In the genomic region with DNA sequence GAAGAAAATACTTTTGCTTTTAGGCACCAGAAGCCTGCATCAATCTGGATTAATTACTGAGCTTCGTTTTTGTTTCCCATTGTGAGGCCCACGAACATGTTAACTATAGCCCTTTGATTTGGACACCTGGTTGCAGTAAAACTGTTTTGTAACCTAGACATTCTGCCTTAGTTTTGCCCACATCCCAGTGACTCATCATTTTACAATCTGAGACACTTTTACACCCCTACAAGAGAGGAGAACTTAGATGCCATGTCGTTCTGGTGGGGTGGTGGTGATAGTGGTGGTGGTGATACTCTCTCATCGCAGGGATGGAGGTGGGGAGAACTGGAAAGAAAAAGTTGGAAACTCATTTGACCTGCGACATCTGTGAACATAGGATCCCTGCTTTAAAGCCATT, we compare ENCODE assay signal across 32 cellular contexts.
DNase-seq lines count a peak whose midpoint lies in the region; ATAC-seq, FAIRE-seq and TF ChIP-seq lines count a peak whose summit lies in the region.
"Had no signal": no experiment of that assay in that cellular context is flagged by ENCODE, and none has a peak within 500 bp of the region (broad histone marks: within the 10 kb centered on the region; RNA-seq: fewer than 3 reads in every experiment).

No MANE protein-coding gene starts in this region.

- H4K5ac ChIP-seq in H1 (ENCODE audit: insufficient read length, low read depth, low read length) = no peak overlapping the region

- H3K4me1 ChIP-seq in breast epithelium (no peaks in the 10 kb centered on the region), PC-3 (ENCODE audit: insufficient read depth, low read length) (peaks cover 40% of the 10 kb centered on the region), H1 (replicated peaks in 1 of 4; ENCODE audit: control insufficient read depth in 3 of 4, insufficient read depth in 4 of 4, low read length in 3 of 4) (no peaks in the 10 kb centered on the region)
- H3K4me1 ChIP-seq: SJSA1 had no signal

- no peak overlapping the region for H2BK120ac ChIP-seq in H1 (replicated peaks; ENCODE audit: low read depth, low read length)

- H3K9me3 Mint-ChIP-seq in MCF 10A (ENCODE audit: unreplicated experiment) = no peaks in the 10 kb centered on the region
- H3K9me3 Mint-ChIP-seq in activated CD4-positive, alpha-beta T cell treated with anti-CD3 and anti-CD28 coated beads for 36 hours (ENCODE audit: low read depth) = peaks cover 9% of the 10 kb centered on the region
- H3K9me3 Mint-ChIP-seq: H9 had no signal

- CTCF ChIA-PET in MCF 10A (lab: Yijun Ruan, JAX) = no interaction called here
- CTCF ChIA-PET in PC-3 (lab: Charles Lee) = interaction anchor here (0.6 kb wide), 1 partner anchor 627 kb away, joined by 4 read pairs; no protein-coding TSS in a partner anchor
- CTCF ChIA-PET in H1 (lab: Charles Lee; ENCODE audit: partially characterized antibody) = interaction anchor here (0.8 kb wide), 1 partner anchor 391 kb away, joined by 3 read pairs; no protein-coding TSS in a partner anchor
- CTCF ChIA-PET in activated CD4-positive, alpha-beta T cell treated with anti-CD3 and anti-CD28 coated beads for 36 hours (lab: Charles Lee) = no interaction called here

- H3K36me3 ChIP-seq in breast epithelium = no peaks in the 10 kb centered on the region
- no peaks in the 10 kb centered on the region for H3K36me3 ChIP-seq in PC-3 (ENCODE audit: low read depth, low read length)
- no peaks in the 10 kb centered on the region for H3K36me3 ChIP-seq in H1 (ENCODE audit: control insufficient read depth in 2 of 4, insufficient read depth in 4 of 4, low read length in 3 of 4)
- H3K36me3 ChIP-seq: cardiac muscle cell, SJSA1 had no signal

- H4K91ac ChIP-seq in H1 (replicated peaks; ENCODE audit: insufficient read length, low read length) = peak overlapping the region; percentile 19

- H3K79me1 ChIP-seq in H1 (ENCODE audit: low read depth, low read length) = no peaks in the 10 kb centered on the region

- no peaks in the 10 kb centered on the region for H3K9me3 ChIP-seq in breast epithelium
- no peaks in the 10 kb centered on the region for H3K9me3 ChIP-seq in PC-3 (ENCODE audit: low read length)
- no peaks in the 10 kb centered on the region for H3K9me3 ChIP-seq in H1 (ENCODE audit: insufficient read depth in 2 of 2, low read depth in 1 of 2, low read length in 1 of 2)
- H3K9me3 ChIP-seq: SJSA1 had no signal

- no peaks in the 10 kb centered on the region for H3K27me3 ChIP-seq in breast epithelium
- H3K27me3 ChIP-seq in PC-3 (ENCODE audit: low read length) = no peaks in the 10 kb centered on the region
- no peaks in the 10 kb centered on the region for H3K27me3 ChIP-seq in H1 (replicated peaks in 1 of 4; ENCODE audit: control insufficient read depth in 3 of 4, extremely low read depth in 1 of 4, insufficient read depth in 3 of 4, low read length in 3 of 4)
- H3K27me3 ChIP-seq: cardiac muscle cell, SJSA1 had no signal

- peak; percentile 49 for DNase-seq in MCF 10A (ENCODE audit: unreplicated experiment)
- no peak for DNase-seq in breast epithelium (ENCODE audit: low spot score in 2 of 2)
- DNase-seq in PC-3 = peak; percentile 84
- no peak for DNase-seq in H1 (ENCODE audit: low read depth in 1 of 2, low spot score in 2 of 2)
- DNase-seq in GM19239 (ENCODE audit: insufficient read length, low spot score) = no peak
- no peak for DNase-seq in activated CD4-positive, alpha-beta T cell treated with anti-CD3 and anti-CD28 coated beads for 36 hours
- no peak for DNase-seq in NCI-H748 treated with DMSO at 0.1 percent for 48 hours (lab: John Stamatoyannopoulos, UW)
- DNase-seq in NCI-H1694 treated with DMSO at 0.1 percent for 48 hours (lab: John Stamatoyannopoulos, UW) = no peak
- DNase-seq: activated CD4-positive, alpha-beta memory T cell treated with anti-CD3 and anti-CD28 coated beads for 36 hours; activated CD8-positive, alpha-beta memory T cell treated with anti-CD3 and anti-CD28 coated beads, Interleukin-2, amount 50 U/mL, for 4 hours; activated naive CD4-positive, alpha-beta T cell treated with anti-CD3 and anti-CD28 coated beads, Interleukin-2, amount 50 U/mL, for 16 hours; AML-193; amniotic stem cell; CD4-positive, alpha-beta T cell; cortex of kidney; effector memory CD8-positive, alpha-beta T cell; erythroblast; foreskin fibroblast; H9; KG1; left cardiac atrium; NCI-H187; NCI-H2171; NCI-H524; posterior cingulate gyrus; stimulated activated naive CD4-positive, alpha-beta T cell treated with Interleukin-2 at 50 U/mL for 16 hours; T-cell had no signal

- H3K4ac ChIP-seq in H1 (replicated peaks; ENCODE audit: insufficient read length, low read depth, low read length) = no peak overlapping the region

- no peaks in the 10 kb centered on the region for H3K79me2 ChIP-seq in PC-3 (ENCODE audit: low read length)
- no peaks in the 10 kb centered on the region for H3K79me2 ChIP-seq in H1 (ENCODE audit: control insufficient read depth in 1 of 2, insufficient read depth in 2 of 2, low read length in 2 of 2)

- H3K4me2 ChIP-seq in PC-3 (ENCODE audit: low read length) (peak overlapping the region; percentile 48), H1 (ENCODE audit: insufficient read depth in 1 of 2, low read depth in 2 of 2, low read length in 2 of 2) (no peak overlapping the region)

- H3K56ac ChIP-seq in H1 (replicated peaks; ENCODE audit: insufficient read length, low read depth, low read length) = no peak overlapping the region

- H2BK15ac ChIP-seq in H1 (ENCODE audit: low read length) = no peak overlapping the region

- no peak overlapping the region for H3K4me3 Mint-ChIP-seq in MCF 10A (ENCODE audit: unreplicated experiment)
- H3K4me3 Mint-ChIP-seq in activated CD4-positive, alpha-beta T cell treated with anti-CD3 and anti-CD28 coated beads for 36 hours = no peak overlapping the region
- H3K4me3 Mint-ChIP-seq: activated CD4-positive, alpha-beta memory T cell treated with anti-CD3 and anti-CD28 coated beads for 36 hours; CD4-positive, alpha-beta T cell; effector memory CD8-positive, alpha-beta T cell; H9; T-cell had no signal

- no peak overlapping the region for H2BK20ac ChIP-seq in H1 (ENCODE audit: low read length)

- no peak for TF ChIP-seq EP300 in H1 (IDR thresholded peaks at IDR 0.05; ENCODE audit: borderline replicate concordance in 1 of 2, low read depth in 2 of 2, low read length in 2 of 2)

- H3K14ac ChIP-seq in H1 (ENCODE audit: insufficient read length) = no peak overlapping the region

- no peaks in the 10 kb centered on the region for H3K23me2 ChIP-seq in H1 (ENCODE audit: low read depth, low read length)

- H3K27ac Mint-ChIP-seq in MCF 10A (ENCODE audit: low read depth, unreplicated experiment) = peak overlapping the region; percentile 69
- no peak overlapping the region for H3K27ac Mint-ChIP-seq in activated CD4-positive, alpha-beta T cell treated with anti-CD3 and anti-CD28 coated beads for 36 hours
- H3K27ac Mint-ChIP-seq: activated CD4-positive, alpha-beta memory T cell treated with anti-CD3 and anti-CD28 coated beads for 36 hours; CD4-positive, alpha-beta T cell; effector memory CD8-positive, alpha-beta T cell; H9; T-cell had no signal

- POLR2A ChIA-PET in MCF 10A (lab: Yijun Ruan, JAX) = interaction anchor here (0.7 kb wide), 2 partner anchors 41 to 1100 kb away, joined by 3 read pairs; no protein-coding TSS in a partner anchor
- POLR2A ChIA-PET in PC-3 (lab: Charles Lee; ENCODE audit: unreplicated experiment) = interaction anchor here (0.5 kb wide), 1 partner anchor 1470 kb away, joined by 7 read pairs; no protein-coding TSS in a partner anchor
- POLR2A ChIA-PET in H1 (lab: Charles Lee; ENCODE audit: partially characterized antibody) = interaction anchor here (0.5 kb wide), 1 partner anchor 23 kb away, joined by 3 read pairs; no protein-coding TSS in a partner anchor
- POLR2A ChIA-PET in activated CD4-positive, alpha-beta T cell treated with anti-CD3 and anti-CD28 coated beads for 36 hours (lab: Charles Lee) = no interaction called here

- H2BK5ac ChIP-seq in H1 (ENCODE audit: low read depth, low read length) = no peak overlapping the region

- H3K4me3 ChIP-seq in breast epithelium = no peak overlapping the region
- H3K4me3 ChIP-seq in PC-3 (ENCODE audit: low read length) = peak overlapping the region; percentile 8; the same call in 1 of the 2 replicates
- H3K4me3 ChIP-seq in H1 (ENCODE audit: extremely low read depth in 1 of 4, insufficient read depth in 2 of 4, low read depth in 3 of 4, low read length in 4 of 4) = no peak overlapping the region
- H3K4me3 ChIP-seq: cardiac muscle cell, SJSA1 had no signal

- TF ChIP-seq CTCF in MCF 10A (IDR thresholded peaks at IDR 0.05; ENCODE audit: unreplicated experiment) (no peak), breast epithelium (IDR thresholded peaks at IDR 0.05) (no peak), PC-3 (conservative IDR thresholded peaks at IDR 0.05; ENCODE audit: low read depth, low read length) (no peak), H1 (IDR thresholded peaks at IDR 0.05; ENCODE audit: control extremely low read depth in 1 of 3, insufficient read depth in 1 of 3, low read depth in 1 of 3, low read length in 3 of 3) (no peak)

- no peaks in the 10 kb centered on the region for H3F3A ChIP-seq in PC-3 (ENCODE audit: low read length, unreplicated experiment)

- no peak overlapping the region for H2BK12ac ChIP-seq in H1 (ENCODE audit: low read depth, low read length)

- no peak overlapping the region for H3K18ac ChIP-seq in H1 (ENCODE audit: extremely low read depth, low read length)

- H3K36me3 Mint-ChIP-seq in MCF 10A (ENCODE audit: insufficient read depth, unreplicated experiment) = no peaks in the 10 kb centered on the region
- no peaks in the 10 kb centered on the region for H3K36me3 Mint-ChIP-seq in activated CD4-positive, alpha-beta T cell treated with anti-CD3 and anti-CD28 coated beads for 36 hours (ENCODE audit: low read depth)
- H3K36me3 Mint-ChIP-seq: activated CD4-positive, alpha-beta memory T cell treated with anti-CD3 and anti-CD28 coated beads for 36 hours; T-cell had no signal

- FAIRE-seq in H1 (lab: Jason Lieb, UNC) (no peak), GM19239 (lab: Jason Lieb, UNC) (no peak)
- FAIRE-seq: A204.1 had no signal

- peak; percentile 79 for ATAC-seq in PC-3
- no peak for ATAC-seq in activated CD4-positive, alpha-beta T cell treated with anti-CD3 and anti-CD28 coated beads for 36 hours
- ATAC-seq: effector memory CD8-positive, alpha-beta T cell; left cardiac atrium; Panc1; sciatic nerve; T-cell had no signal

- no peaks in the 10 kb centered on the region for H3K9me2 ChIP-seq in PC-3 (replicated peaks; ENCODE audit: low read length)

- H3K9ac ChIP-seq in PC-3 (ENCODE audit: low read length) = peak overlapping the region; percentile 31
- no peak overlapping the region for H3K9ac ChIP-seq in H1 (replicated peaks in 1 of 4; ENCODE audit: extremely low read depth in 1 of 4, low read depth in 3 of 4, low read length in 3 of 4)

- intact Hi-C loops in MCF 10A (cut with micrococcal nuclease) = no loop called here
- intact Hi-C loops in breast epithelium (cut with DNase I; ENCODE audit: low total_unique reads) = no loop called here
- intact Hi-C loops in PC-3 (cut with micrococcal nuclease) = no loop called here
- intact Hi-C loops in activated CD4-positive, alpha-beta T cell treated with anti-CD3 and anti-CD28 coated beads for 36 hours (cut with DNase I, micrococcal nuclease) = no loop called here

- H3K27ac ChIP-seq in breast epithelium (no peak overlapping the region), PC-3 (ENCODE audit: low read length) (peak overlapping the region; percentile 65), H1 (ENCODE audit: low read depth, low read length) (no peak overlapping the region)
- H3K27ac ChIP-seq: cardiac muscle cell, SJSA1 had no signal

- H2AFZ ChIP-seq in PC-3 (ENCODE audit: low read length) (peak overlapping the region; percentile 57), H1 (ENCODE audit: low read length) (no peak overlapping the region)

- H3K4me1 Mint-ChIP-seq in MCF 10A (ENCODE audit: insufficient read depth, unreplicated experiment) = peaks cover 19% of the 10 kb centered on the region
- H3K4me1 Mint-ChIP-seq in activated CD4-positive, alpha-beta T cell treated with anti-CD3 and anti-CD28 coated beads for 36 hours = no peaks in the 10 kb centered on the region
- H3K4me1 Mint-ChIP-seq: T-cell had no signal

- BruUV-seq in MCF 10A (replicated peaks; lab: Mats Ljungman, UMichigan) = no TSS peak
- no TSS peak for BruUV-seq in PC-3 (replicated peaks; lab: Mats Ljungman, UMichigan)

- no peaks in the 10 kb centered on the region for H3K27me3 Mint-ChIP-seq in MCF 10A (ENCODE audit: insufficient read depth, unreplicated experiment)
- no peaks in the 10 kb centered on the region for H3K27me3 Mint-ChIP-seq in activated CD4-positive, alpha-beta T cell treated with anti-CD3 and anti-CD28 coated beads for 36 hours
- H3K27me3 Mint-ChIP-seq: activated CD4-positive, alpha-beta memory T cell treated with anti-CD3 and anti-CD28 coated beads for 36 hours; CD4-positive, alpha-beta T cell; effector memory CD8-positive, alpha-beta T cell; T-cell had no signal

- no peaks in the 10 kb centered on the region for H4K20me1 ChIP-seq in PC-3 (ENCODE audit: low read length)
- H4K20me1 ChIP-seq in H1 (replicated peaks in 1 of 2; ENCODE audit: control insufficient read depth in 1 of 2, insufficient read depth in 2 of 2, low read length in 2 of 2) = no peaks in the 10 kb centered on the region

- no peak overlapping the region for H4K8ac ChIP-seq in H1 (ENCODE audit: extremely low read depth, insufficient read depth, low read length)

- no peak overlapping the region for H3K23ac ChIP-seq in H1 (ENCODE audit: insufficient read length)

- TF ChIP-seq RAD21 in H1 (IDR thresholded peaks at IDR 0.05 in 1 of 2, conservative IDR thresholded peaks at IDR 0.05 in 1 of 2; ENCODE audit: low read depth in 2 of 2, low read length in 2 of 2) = no peak

- WGBS in H1 (ENCODE audit: extremely low coverage in 1 of 2, insufficient coverage in 1 of 2, insufficient read length in 1 of 2, insufficient replicate concordance in 2 of 2, low coverage in 1 of 2, low lambda C conversion rate in 2 of 2, missing lambda C conversion rate in 1 of 2), 2 experiments = 91% methylated on average over 5 of the region's 5 CpGs; no CpG with 5 or more reads in 1 of the 2 experiments

- H2AK5ac ChIP-seq in H1 (ENCODE audit: low read depth, low read length) = no peak overlapping the region

- TF ChIP-seq POLR2A in breast epithelium (IDR thresholded peaks at IDR 0.05) (no peak), H1 (IDR thresholded peaks at IDR 0.05; ENCODE audit: control extremely low read depth in 1 of 2, low read depth in 2 of 2, low read length in 2 of 2) (no peak)

Comparison
In these comparisons a context has a peak if more than half of its experiments do, and no peak if none do; other contexts are left out.
1. DNase-seq: peak in MCF 10A (single experiment) and PC-3 (single experiment); none in breast epithelium (0 of 2), H1 (0 of 2), GM19239 (single experiment), activated CD4-positive, alpha-beta T cell treated with anti-CD3 and anti-CD28 coated beads for 36 hours (single experiment), NCI-H748 treated with DMSO at 0.1 percent for 48 hours (single experiment) and NCI-H1694 treated with DMSO at 0.1 percent for 48 hours (single experiment).
2. CTCF ChIA-PET loops: an anchor here in PC-3 (0.6 kb wide) and H1 (0.8 kb wide); none called in MCF 10A and activated CD4-positive, alpha-beta T cell treated with anti-CD3 and anti-CD28 coated beads for 36 hours.